ENCODE assay signal across 24 cellular contexts in genomic region chr19:13189600-13189999, GRCh38. TPM values are rescaled to one million over a fixed set of nuclear protein-coding genes. Genes with fewer than 3 reads are reported as not detected.
DNase-seq lines count a peak whose midpoint lies in the region; ATAC-seq, FAIRE-seq and TF ChIP-seq lines count a peak whose summit lies in the region.
"Had no signal": no experiment of that assay in that cellular context is flagged by ENCODE, and none has a peak within 500 bp of the region (broad histone marks: within the 10 kb centered on the region; RNA-seq: fewer than 3 reads in every experiment).

No MANE protein-coding gene starts in this region.

- H3K9me3 ChIP-seq in HepG2 (ENCODE audit: low read length) (no peaks in the 10 kb centered on the region), right lobe of liver (no peaks in the 10 kb centered on the region)

- no TSS peak for BruUV-seq in HepG2 (replicated peaks; lab: Mats Ljungman, UMichigan)

- CTCF ChIA-PET in HepG2 (lab: Yijun Ruan, JAX; ENCODE audit: low intra/inter-chr PET ratio, low total read pairs) (no interaction called here), activated B cell treated with CpG ODN at 0.5 μM for 24 hours (lab: Charles Lee) (interaction anchor here (1.0 kb wide), 1 partner anchor 37 kb away, joined by 3 read pairs; no protein-coding TSS in a partner anchor)

- no peaks in the 10 kb centered on the region for H3K36me3 Mint-ChIP-seq in activated B cell treated with CpG ODN at 0.5 μM for 24 hours (ENCODE audit: low read depth)
- H3K36me3 Mint-ChIP-seq: CD4-positive, CD25-positive, alpha-beta regulatory T cell had no signal

- peak overlapping the region; percentile 46 for H3K27ac Mint-ChIP-seq in activated B cell treated with CpG ODN at 0.5 μM for 24 hours

- H3K4me3 Mint-ChIP-seq in activated B cell treated with CpG ODN at 0.5 μM for 24 hours: no peak overlapping the region

- H3K4me3 ChIP-seq in HepG2 (replicated peaks in 1 of 3; ENCODE audit: insufficient read depth in 1 of 3, low read depth in 2 of 3, low read length in 3 of 3) (no peak overlapping the region), right lobe of liver (no peak overlapping the region), H7 (ENCODE audit: insufficient read depth, low read depth, low read length) (no peak overlapping the region)
- H3K4me3 ChIP-seq: BLaER1, MG63 had no signal

- H3K27ac ChIP-seq in HepG2 (ENCODE audit: extremely low read length, insufficient read depth, low read length) (no peak overlapping the region), right lobe of liver (no peak overlapping the region)
- H3K27ac ChIP-seq: BLaER1 had no signal

- in situ Hi-C loops in HepG2 (cut with HindIII; ENCODE audit: extremely low pct_ligation_motif_present, low pct_unique_long_range_greater_than_20kb): no loop called here

- H3K36me3 ChIP-seq in HepG2 (replicated peaks in 1 of 2; ENCODE audit: control insufficient read depth in 1 of 2, insufficient read depth in 2 of 2, low read length in 2 of 2) (no peaks in the 10 kb centered on the region), right lobe of liver (no peaks in the 10 kb centered on the region), H7 (replicated peaks; ENCODE audit: control insufficient read depth, insufficient read depth, low read length) (no peaks in the 10 kb centered on the region)
- H3K36me3 ChIP-seq: BLaER1, MG63 had no signal

- no peak overlapping the region for H2AFZ ChIP-seq in HepG2 (ENCODE audit: low read length)

- H3K79me2 ChIP-seq in HepG2 (ENCODE audit: insufficient read depth, low read length): no peaks in the 10 kb centered on the region

- H3K9ac ChIP-seq in HepG2 (ENCODE audit: insufficient read depth, low read depth, low read length): no peak overlapping the region
- H3K9ac ChIP-seq: BLaER1 had no signal

- WGBS in HepG2 (ENCODE audit: low lambda C conversion rate): 38% methylated on average over 4 of the region's 4 CpGs
- WGBS in right lobe of liver (ENCODE audit: insufficient coverage, low coverage, low lambda C conversion rate, missing lambda C conversion rate): 33% methylated on average over 1 of the region's 4 CpGs

- POLR2A ChIA-PET in HepG2 (lab: Yijun Ruan, JAX) (interaction anchor here (0.7 to 2.4 kb wide), 3 partner anchors 22 to 72 kb away, joined by 4 to 10 read pairs (median 8); partner anchors contain the start of gene NACC1), activated B cell treated with CpG ODN at 0.5 μM for 24 hours (lab: Charles Lee) (interaction anchor here (0.6 to 2.1 kb wide), 4 partner anchors 8 to 93 kb away, joined by 3 to 20 read pairs (median 3); no protein-coding TSS in a partner anchor)

- no peaks in the 10 kb centered on the region for H3K27me3 ChIP-seq in HepG2 (ENCODE audit: control insufficient read depth in 1 of 2, insufficient read depth in 2 of 2, low read length in 2 of 2)
- H3K27me3 ChIP-seq in right lobe of liver: no peaks in the 10 kb centered on the region
- no peaks in the 10 kb centered on the region for H3K27me3 ChIP-seq in H7 (ENCODE audit: control insufficient read depth, insufficient read depth, low read length)
- H3K27me3 ChIP-seq: BLaER1, MG63 had no signal

- no peak for FAIRE-seq in HepG2 (lab: Jason Lieb, UNC)
- no peak for FAIRE-seq in GM12892 (lab: Jason Lieb, UNC)
- FAIRE-seq: G401.6, GM19239, HTR-8/SVneo had no signal

- TF ChIP-seq CTCF in HepG2 (CRISPR knock-in tag; IDR thresholded peaks at IDR 0.05) (no peak), right lobe of liver (IDR thresholded peaks at IDR 0.05) (no peak), activated B cell treated with CpG ODN at 0.5 μM for 24 hours (IDR thresholded peaks at IDR 0.05) (no peak)

- intact Hi-C loops in HepG2 (cut with micrococcal nuclease; ENCODE audit: unreplicated experiment) (no loop called here), right lobe of liver (cut with DNase I) (no loop called here), activated B cell treated with CpG ODN at 0.5 μM for 24 hours (cut with micrococcal nuclease) (no loop called here)

- no peak overlapping the region for H3K4me2 ChIP-seq in HepG2 (ENCODE audit: low read depth, low read length)
- H3K4me2 ChIP-seq: BLaER1 had no signal

- no peaks in the 10 kb centered on the region for H3K27me3 Mint-ChIP-seq in activated B cell treated with CpG ODN at 0.5 μM for 24 hours
- H3K27me3 Mint-ChIP-seq: CD4-positive, CD25-positive, alpha-beta regulatory T cell had no signal

- no peak for TF ChIP-seq EP300 in HepG2 (IDR thresholded peaks at IDR 0.05; ENCODE audit: low read depth in 2 of 2, low read length in 2 of 2)
- no peak for TF ChIP-seq EP300 in HepG2 (CRISPR knock-in tag; IDR thresholded peaks at IDR 0.05; ENCODE audit: borderline replicate concordance)

- DNase-seq in HepG2 (ENCODE audit: low spot score) (peak; percentile 40), right lobe of liver (no peak), activated B cell treated with CpG ODN at 0.5 μM for 24 hours (no peak), iPS-NIHi11 (ENCODE audit: low spot score) (peak; percentile 4), H7 (no peak), GM12892 (ENCODE audit: insufficient read length) (no peak), SKM-1 treated with dmso at 0.1 percent for 144 hours (lab: John Stamatoyannopoulos, UW; ENCODE audit: unreplicated experiment) (no peak)
- DNase-seq: CD4-positive, CD25-positive, alpha-beta regulatory T cell; KBM-7; MG63; NCI-H1105 treated with DMSO at 0.1 percent for 48 hours; NCI-H146; NCI-H1930; NCI-H2107; NCI-H446; NCI-H524 treated with DMSO at 0.1 percent for 48 hours; NCI-H774; PC-3; Right ventricle myocardium superior had no signal

- peaks cover 33% of the 10 kb centered on the region for H3K4me1 Mint-ChIP-seq in activated B cell treated with CpG ODN at 0.5 μM for 24 hours

- TF ChIP-seq POLR2A in HepG2 (IDR thresholded peaks at IDR 0.05; ENCODE audit: insufficient read depth in 1 of 2, low read depth in 2 of 2, low read length in 2 of 2): no peak
- TF ChIP-seq POLR2A in right lobe of liver (IDR thresholded peaks at IDR 0.05): no peak
- TF ChIP-seq POLR2A in GM12892 (IDR thresholded peaks at IDR 0.05; ENCODE audit: low read depth, low read length): no peak

- no peaks in the 10 kb centered on the region for H3K9me3 Mint-ChIP-seq in activated B cell treated with CpG ODN at 0.5 μM for 24 hours
- H3K9me3 Mint-ChIP-seq: CD4-positive, CD25-positive, alpha-beta regulatory T cell had no signal

- H4K20me1 ChIP-seq in HepG2 (ENCODE audit: insufficient read depth, low read length): no peaks in the 10 kb centered on the region
- H4K20me1 ChIP-seq: BLaER1 had no signal

- H3K4me1 ChIP-seq in HepG2 (ENCODE audit: insufficient read depth, low read length): peaks cover 33% of the 10 kb centered on the region
- H3K4me1 ChIP-seq in right lobe of liver: peaks cover 0 to 19% (median 7%) of the 10 kb centered on the region in 4 donors

- TF ChIP-seq RAD21 in HepG2 (CRISPR knock-in tag; IDR thresholded peaks at IDR 0.05): no peak

- ATAC-seq in HepG2: peak; percentile 43
- no peak for ATAC-seq in right lobe of liver
- ATAC-seq in activated B cell treated with CpG ODN at 0.5 μM for 24 hours (ENCODE audit: low read depth): no peak
- ATAC-seq in HG03571 (IDR thresholded peaks at IDR 0.05; ENCODE audit: unreplicated experiment): no peak
- ATAC-seq: PC-3 had no signal

RNA-seq across cellular contexts. Expression of gene IER2, which starts 39.4 kb away (rescaled TPM):
- total RNA-seq in HepG2 (2016; rRNA removed; fragmentation: Illumina TruSeq; extraction: Trizol) (10.0 and 14.3 TPM in 2 replicates), right lobe of liver (10 to 100 TPM; 19.1 to 86.6 (median 23.8) TPM), activated B cell treated with CpG ODN at 0.5 μM for 24 hours (116 and 119 TPM in 2 replicates)
- total RNA-seq in HepG2 (2016; cell fraction: cytosol; rRNA removed; fragmentation: Illumina TruSeq; extraction: Trizol; ENCODE audit: low read depth): 5.0 and 5.9 TPM in 2 replicates
- total RNA-seq in HepG2 (2016; cell fraction: insoluble cytoplasmic fraction; rRNA removed; fragmentation: Illumina TruSeq; extraction: Trizol): 8.1 and 16.1 TPM in 2 replicates
- 10.0 and 11.1 TPM in 2 replicates for total RNA-seq in HepG2 (2016; cell fraction: membrane; rRNA removed; fragmentation: Illumina TruSeq; extraction: Trizol)
- total RNA-seq in HepG2 (2016; cell fraction: nucleus; rRNA removed; fragmentation: Illumina TruSeq; extraction: Trizol): 12.6 and 13.6 TPM in 2 replicates
- 10.1 and 12.9 TPM in 2 replicates for polyA plus RNA-seq in HepG2 (2011; rRNA removed)
- polyA plus RNA-seq in HepG2 (2011; cell fraction: cytosol; rRNA removed): 14.4 and 15.3 TPM in 2 replicates
- 84.6 and 97.2 TPM in 2 replicates for polyA plus RNA-seq in HepG2 (2011; cell fraction: nucleus; rRNA removed)
- 20.1 and 25.8 TPM in 2 replicates for polyA plus RNA-seq in HepG2 (2012)
- polyA plus RNA-seq in HepG2 (2016; cell fraction: cytosol; fragmentation: Illumina TruSeq; extraction: Trizol; ENCODE audit: low read depth): 5.5 and 5.8 TPM in 2 replicates
- polyA plus RNA-seq in HepG2 (2016; cell fraction: insoluble cytoplasmic fraction; fragmentation: Illumina TruSeq; extraction: Trizol; ENCODE audit: low read depth): 17.5 and 22.6 TPM in 2 replicates
- polyA plus RNA-seq in HepG2 (2016; cell fraction: membrane; fragmentation: Illumina TruSeq; extraction: Trizol; ENCODE audit: low read depth): 9.7 and 9.8 TPM in 2 replicates
- polyA plus RNA-seq in HepG2 (2016; cell fraction: nucleus; fragmentation: Illumina TruSeq; extraction: Trizol; ENCODE audit: insufficient read depth, low read depth): 39.1 and 40.8 TPM in 2 replicates
- 8.1 and 9.7 TPM in 2 replicates for polyA minus RNA-seq in HepG2 (2011; rRNA and poly(A)+ RNA removed; ENCODE audit: low replicate concordance)
- polyA minus RNA-seq in HepG2 (2011; cell fraction: cytosol; rRNA and poly(A)+ RNA removed): 7.0 and 7.3 TPM in 2 replicates
- 9.7 and 9.9 TPM in 2 replicates for polyA minus RNA-seq in HepG2 (2011; cell fraction: nucleus; rRNA and poly(A)+ RNA removed)
- 34.5 and 56.4 TPM in 2 replicates for total RNA-seq in H7 (2014; rRNA removed; shearing (Covaris generic))
- polyA plus RNA-seq in GM12892 (2012; ENCODE audit: missing spikeins): 33.5 TPM

RNA-seq across cellular contexts. Expression of gene STX10, which starts 39.4 kb away (rescaled TPM):
- total RNA-seq in HepG2 (2016; rRNA removed; fragmentation: Illumina TruSeq; extraction: Trizol): 36.8 and 47.9 TPM in 2 replicates
- 56.0 and 67.5 TPM in 2 replicates for total RNA-seq in HepG2 (2016; cell fraction: cytosol; rRNA removed; fragmentation: Illumina TruSeq; extraction: Trizol; ENCODE audit: low read depth)
- total RNA-seq in HepG2 (2016; cell fraction: insoluble cytoplasmic fraction; rRNA removed; fragmentation: Illumina TruSeq; extraction: Trizol): 33.4 and 50.3 TPM in 2 replicates
- total RNA-seq in HepG2 (2016; cell fraction: membrane; rRNA removed; fragmentation: Illumina TruSeq; extraction: Trizol): 78.5 and 90.1 TPM in 2 replicates
- total RNA-seq in HepG2 (2016; cell fraction: nucleus; rRNA removed; fragmentation: Illumina TruSeq; extraction: Trizol): 27.2 and 35.2 TPM in 2 replicates
- polyA plus RNA-seq in HepG2 (2011; rRNA removed): 66.4 and 85.5 TPM in 2 replicates
- 58.0 and 78.9 TPM in 2 replicates for polyA plus RNA-seq in HepG2 (2011; cell fraction: cytosol; rRNA removed)
- polyA plus RNA-seq in HepG2 (2011; cell fraction: nucleus; rRNA removed): 198 and 219 TPM in 2 replicates
- polyA plus RNA-seq in HepG2 (2012): 28.8 and 43.3 TPM in 2 replicates
- 79.7 and 89.7 TPM in 2 replicates for polyA plus RNA-seq in HepG2 (2016; cell fraction: cytosol; fragmentation: Illumina TruSeq; extraction: Trizol; ENCODE audit: low read depth)
- polyA plus RNA-seq in HepG2 (2016; cell fraction: insoluble cytoplasmic fraction; fragmentation: Illumina TruSeq; extraction: Trizol; ENCODE audit: low read depth): 39.4 and 44.9 TPM in 2 replicates
- 85.7 and 88.6 TPM in 2 replicates for polyA plus RNA-seq in HepG2 (2016; cell fraction: membrane; fragmentation: Illumina TruSeq; extraction: Trizol; ENCODE audit: low read depth)
- 76.5 and 85.3 TPM in 2 replicates for polyA plus RNA-seq in HepG2 (2016; cell fraction: nucleus; fragmentation: Illumina TruSeq; extraction: Trizol; ENCODE audit: insufficient read depth, low read depth)
- polyA minus RNA-seq in HepG2 (2011; rRNA and poly(A)+ RNA removed; ENCODE audit: low replicate concordance): 37.6 and 153 TPM in 2 replicates
- polyA minus RNA-seq in HepG2 (2011; cell fraction: cytosol; rRNA and poly(A)+ RNA removed): 11.9 and 14.2 TPM in 2 replicates
- 10.3 and 12.1 TPM in 2 replicates for polyA minus RNA-seq in HepG2 (2011; cell fraction: nucleus; rRNA and poly(A)+ RNA removed)
- 10 to 100 TPM; 18.2 to 41.5 (median 23.4) TPM for total RNA-seq in right lobe of liver
- total RNA-seq in activated B cell treated with CpG ODN at 0.5 μM for 24 hours: 41.7 and 43.6 TPM in 2 replicates
- 60.1 and 60.7 TPM in 2 replicates for total RNA-seq in H7 (2014; rRNA removed; shearing (Covaris generic))
- 31.0 TPM for polyA plus RNA-seq in GM12892 (2012; ENCODE audit: missing spikeins)

Comparison
In these comparisons a context has a peak if more than half of its experiments do, and no peak if none do; other contexts are left out.
1. DNase-seq: peak in HepG2 (single experiment) and iPS-NIHi11 (single experiment); none in right lobe of liver (0 of 3), activated B cell treated with CpG ODN at 0.5 μM for 24 hours (single experiment), H7 (single experiment), GM12892 (single experiment) and SKM-1 treated with dmso at 0.1 percent for 144 hours (single experiment).